In the genomic region with DNA sequence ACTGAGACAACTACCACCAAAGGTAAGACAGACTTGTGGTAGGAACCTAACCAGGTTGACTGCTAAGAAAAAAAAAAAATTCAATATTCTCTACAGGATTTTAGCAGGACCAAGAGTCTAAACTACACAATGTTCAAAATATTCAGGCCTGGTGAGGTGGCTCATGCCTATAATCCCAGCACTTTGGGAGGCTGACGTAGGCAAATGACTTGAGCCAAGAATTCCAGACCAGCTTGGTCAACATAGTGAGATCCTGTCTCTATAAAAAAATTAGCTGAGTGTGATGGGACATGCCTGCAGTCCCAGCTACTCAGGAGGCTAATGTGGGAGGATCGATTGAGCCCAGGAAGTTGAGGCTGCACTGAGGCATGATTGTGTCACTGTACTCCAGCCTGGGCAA, we compare ENCODE assay signal across 16 cellular contexts.
"Had no signal": no experiment of that assay in that cellular context is flagged by ENCODE, and none has a peak within 500 bp of the region (broad histone marks: within the 10 kb centered on the region; RNA-seq: fewer than 3 reads in every experiment).

No MANE protein-coding gene starts in this region.

- H3K4me1 ChIP-seq: ascending aorta, gastrocnemius medialis, suprapubic skin, transverse colon had no signal

- DNase-seq: activated CD4-positive, alpha-beta T cell treated with anti-CD3 and anti-CD28 coated beads, Interleukin-2, amount 50 U/mL, for 1 hour; activated CD4-positive, CD25-positive, alpha-beta regulatory T cell treated with anti-CD3 and anti-CD28 coated beads, Interleukin-2, amount 50 U/mL, for 72 hours; activated CD8-positive, alpha-beta memory T cell treated with anti-CD3 and anti-CD28 coated beads for 24 hours; activated CD8-positive, alpha-beta memory T cell treated with anti-CD3 and anti-CD28 coated beads, Interleukin-2, amount 50 U/mL, for 48 hours; activated gamma-delta T cell; activated T-cell treated with anti-CD3 and anti-CD28 coated beads, Interleukin-2, amount 50 U/mL, for 72 hours; effector memory CD8-positive, alpha-beta T cell; gastrocnemius medialis; head of caudate nucleus; stimulated activated CD4-positive, alpha-beta T cell treated with anti-CD3 and anti-CD28 coated beads, Interleukin-2, amount 100 ng/mL, for 24 hours; stimulated activated naive CD8-positive, alpha-beta T cell treated with anti-CD3 and anti-CD28 coated beads, Interleukin-15, Interleukin-2, amounts not matched to agents 100 U/mL and 50 U/mL, for 24 hours; transverse colon had no signal

- FAIRE-seq: keratinocyte had no signal

- H3K36me3 ChIP-seq: ascending aorta, gastrocnemius medialis, right atrium auricular region, suprapubic skin, transverse colon had no signal

- ATAC-seq: activated T-cell treated with anti-CD3 and anti-CD28 coated beads, Interleukin-2, amount 50 U/mL, for 72 hours; effector memory CD8-positive, alpha-beta T cell; gastrocnemius medialis; stimulated activated naive CD8-positive, alpha-beta T cell treated with anti-CD3 and anti-CD28 coated beads, Interleukin-15, Interleukin-2, amounts not matched to agents 100 U/mL and 50 U/mL, for 24 hours had no signal

- H3K27ac ChIP-seq: ascending aorta, gastrocnemius medialis, right atrium auricular region, suprapubic skin, transverse colon had no signal

- H3K27me3 ChIP-seq: ascending aorta, gastrocnemius medialis, right atrium auricular region, suprapubic skin, transverse colon had no signal

- H3K4me3 ChIP-seq: ascending aorta, gastrocnemius medialis, right atrium auricular region, suprapubic skin, transverse colon had no signal

- H3K9me3 ChIP-seq: ascending aorta, gastrocnemius medialis, right atrium auricular region, suprapubic skin, transverse colon had no signal
